In genomic region chr10:114340816-114341215, GRCh38 we compare ENCODE assay signal across 21 cellular contexts.
"Had no signal": no experiment of that assay in that cellular context is flagged by ENCODE, and none has a peak within 500 bp of the region (broad histone marks: within the 10 kb centered on the region; RNA-seq: fewer than 3 reads in every experiment).

No MANE protein-coding gene starts in this region.

- H3K27me3 ChIP-seq: gastrocnemius medialis, testis, uterus had no signal

- H3K4me1 ChIP-seq: uterus had no signal

- H3K27ac ChIP-seq: gastrocnemius medialis, testis, uterus, VCaP had no signal

- H3K9me3 ChIP-seq: gastrocnemius medialis, testis, uterus had no signal

- DNase-seq: activated CD4-positive, alpha-beta T cell treated with anti-CD3 and anti-CD28 coated beads for 4 hours; activated CD4-positive, alpha-beta T cell treated with anti-CD3 and anti-CD28 coated beads, Interleukin-2, amount 50 U/mL, for 4 hours; activated naive CD4-positive, alpha-beta T cell; activated T-cell treated with anti-CD3 and anti-CD28 coated beads for 4 hours; activated T-cell treated with anti-CD3 and anti-CD28 coated beads, Interleukin-2, amount 50 U/mL, for 72 hours; anterior cingulate cortex; cortex of kidney; effector memory CD8-positive, alpha-beta T cell; erythroblast; gastrocnemius medialis; glutamatergic neuron; hippocampal formation; mesendoderm; natural killer cell; stimulated activated CD4-positive, alpha-beta T cell treated with anti-CD3 and anti-CD28 coated beads, Interleukin-4, amount 100 ng/mL, for 1 hour; stimulated activated naive CD8-positive, alpha-beta T cell treated with anti-CD3 and anti-CD28 coated beads, Interleukin-15, Interleukin-2, amounts not matched to agents 100 U/mL and 50 U/mL, for 24 hours; testis; trophoblast cell; uterus had no signal

- H3K4me3 ChIP-seq: gastrocnemius medialis, lung, testis, uterus had no signal

- H3K36me3 ChIP-seq: gastrocnemius medialis, uterus had no signal

- ATAC-seq: activated T-cell treated with anti-CD3 and anti-CD28 coated beads, Interleukin-2, amount 50 U/mL, for 72 hours; effector memory CD8-positive, alpha-beta T cell; gastrocnemius medialis; natural killer cell; stimulated activated naive CD8-positive, alpha-beta T cell treated with anti-CD3 and anti-CD28 coated beads, Interleukin-15, Interleukin-2, amounts not matched to agents 100 U/mL and 50 U/mL, for 24 hours had no signal
